1 cellular context compared by ENCODE assay signal in the genomic region with DNA sequence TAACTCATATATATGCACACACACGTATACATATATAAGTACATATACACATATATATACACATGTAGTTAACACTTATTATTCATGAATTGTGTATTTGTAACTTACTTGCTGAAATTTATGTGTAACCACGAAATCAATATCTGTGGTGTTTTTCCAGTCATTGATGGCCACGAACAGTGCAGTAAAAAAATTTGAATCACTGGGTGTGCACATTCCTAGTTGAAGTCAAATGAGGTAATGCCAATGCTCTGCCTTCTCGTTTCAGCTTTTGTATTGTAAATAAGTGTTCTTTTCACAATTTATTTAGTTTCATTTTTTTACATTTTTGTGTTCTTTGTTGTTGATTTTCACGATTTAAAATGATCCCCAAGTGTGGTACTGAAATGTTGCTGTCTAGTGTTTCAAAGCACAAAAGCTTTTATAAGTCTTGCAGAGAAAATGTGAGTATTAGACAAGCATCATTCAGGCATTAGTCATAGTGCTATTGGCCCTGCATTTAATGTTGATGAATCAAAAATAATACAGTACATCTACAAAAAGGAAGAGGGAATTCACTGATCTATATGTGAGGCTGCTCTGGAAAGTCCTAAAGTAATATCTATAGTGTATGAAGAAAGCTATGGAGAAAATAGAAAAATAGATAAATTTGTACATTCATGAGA.
TF ChIP-seq lines count a peak whose summit lies in the region.

No MANE protein-coding gene starts in this region.

TF ChIP-seq in HepG2, 621 proteins besides CTCF, POLR2A, EP300 and RAD21:
- TF ChIP-seq KAT2B (IDR thresholded peaks at IDR 0.05; ENCODE audit: borderline replicate concordance, low read depth, low read length) = no peak
- TF ChIP-seq ZNF143 (CRISPR knock-in tag; IDR thresholded peaks at IDR 0.05) = no peak
TF ChIP-seq in HepG2: peak in this region for 0.
